Comparison of ENCODE assay signal across 8 cellular contexts in the genomic region with DNA sequence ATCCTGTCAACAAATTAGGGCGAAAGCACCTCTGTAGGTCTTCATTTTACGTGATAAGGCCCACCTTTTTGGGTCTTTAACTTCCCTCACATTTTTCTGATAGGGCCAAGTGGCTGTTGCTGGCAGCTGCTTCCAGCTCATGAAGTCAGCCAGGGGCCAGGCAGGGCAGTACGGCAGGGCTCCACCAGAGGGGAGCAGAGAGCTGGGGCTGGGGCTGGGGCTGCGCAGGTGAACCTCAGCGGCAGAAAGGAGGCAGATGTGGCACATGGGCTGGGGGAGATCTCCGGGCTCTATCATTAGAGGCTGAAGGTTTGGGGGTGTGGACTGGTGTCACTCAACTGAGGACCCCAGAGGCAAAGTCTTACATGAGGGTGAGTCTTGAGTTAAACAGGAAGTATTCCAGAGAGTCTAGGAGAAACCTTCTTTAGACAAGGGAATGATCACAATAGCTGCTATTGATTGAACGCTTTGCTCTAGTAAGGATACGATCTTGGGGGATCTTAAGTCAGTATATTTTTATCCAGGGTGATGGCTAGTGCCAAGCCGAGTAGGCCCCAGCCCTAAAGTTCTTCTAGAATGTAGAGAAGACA.
A peak's percentile ranks its signal among the peaks of the same experiment; 100 is the strongest.
DNase-seq lines count a peak whose midpoint lies in the region; ATAC-seq, FAIRE-seq and TF ChIP-seq lines count a peak whose summit lies in the region.

No MANE protein-coding gene starts in this region.

- no peak overlapping the region for H2BK12ac ChIP-seq in neuronal stem cell (ENCODE audit: low read length)

- H3K14ac ChIP-seq in neuronal stem cell (ENCODE audit: low read length) = no peak overlapping the region

- ATAC-seq in GM21529 (IDR thresholded peaks at IDR 0.05; ENCODE audit: unreplicated experiment) = peak; percentile 93
- ATAC-seq in activated naive CD8-positive, alpha-beta T cell treated with anti-CD3 and anti-CD28 coated beads, Interleukin-2, amount 50 U/mL, for 24 hours = peak; percentile 84

- no peak for DNase-seq in D721Med (ENCODE audit: insufficient read length, low spot score)
- peak; percentile 47 for DNase-seq in KG1 (lab: John Stamatoyannopoulos, UW)
- DNase-seq in T-helper 2 cell treated with Interferon-gamma antibody and Interleukin-4, amounts not matched to agents 5 μg/mL and 100 μg/mL, for 36 hours (ENCODE audit: low spot score) = peak; percentile 56
- peak; percentile 79 for DNase-seq in activated naive CD8-positive, alpha-beta T cell treated with anti-CD3 and anti-CD28 coated beads, Interleukin-2, amount 50 U/mL, for 24 hours
- peak; percentile 69 for DNase-seq in hepatocyte (ENCODE audit: low spot score)
- peak; percentile 72 to 79 for DNase-seq in stimulated activated CD4-positive, alpha-beta T cell treated with anti-CD3 and anti-CD28 coated beads, Interleukin-2, amount 100 ng/mL, for 48 hours
- DNase-seq in neuronal stem cell (ENCODE audit: low spot score) = no peak

- H3K9me2 ChIP-seq in hepatocyte (replicated peaks; ENCODE audit: insufficient read depth) = no peaks in the 10 kb centered on the region

- no peaks in the 10 kb centered on the region for H3K27me3 Mint-ChIP-seq in T-helper 2 cell treated with Interferon-gamma antibody and Interleukin-4, amounts not matched to agents 5 μg/mL and 100 μg/mL, for 36 hours (ENCODE audit: low read depth)
- H3K27me3 Mint-ChIP-seq in activated naive CD8-positive, alpha-beta T cell treated with anti-CD3 and anti-CD28 coated beads, Interleukin-2, amount 50 U/mL, for 24 hours = no peaks in the 10 kb centered on the region

- no peak overlapping the region for H4K91ac ChIP-seq in neuronal stem cell (ENCODE audit: low read depth, low read length, poor library complexity)

- no peak overlapping the region for H3K4me3 ChIP-seq in hepatocyte
- no peak overlapping the region for H3K4me3 ChIP-seq in neuronal stem cell (ENCODE audit: low read length in 2 of 2)

- H3K27ac ChIP-seq in hepatocyte = no peak overlapping the region
- H3K27ac ChIP-seq in neuronal stem cell (replicated peaks; ENCODE audit: low read length) = no peak overlapping the region

- H3K36me3 Mint-ChIP-seq in T-helper 2 cell treated with Interferon-gamma antibody and Interleukin-4, amounts not matched to agents 5 μg/mL and 100 μg/mL, for 36 hours (ENCODE audit: low read depth) = no peaks in the 10 kb centered on the region
- no peaks in the 10 kb centered on the region for H3K36me3 Mint-ChIP-seq in activated naive CD8-positive, alpha-beta T cell treated with anti-CD3 and anti-CD28 coated beads, Interleukin-2, amount 50 U/mL, for 24 hours (ENCODE audit: low read depth)

- no peaks in the 10 kb centered on the region for H3K36me3 ChIP-seq in hepatocyte (replicated peaks; ENCODE audit: insufficient read depth, low read depth)
- H3K36me3 ChIP-seq in neuronal stem cell (replicated peaks in 1 of 2; ENCODE audit: control insufficient read depth in 2 of 2, insufficient read depth in 2 of 2, low read length in 2 of 2) = no peaks in the 10 kb centered on the region

- FAIRE-seq in D721Med (lab: Jason Lieb, UNC) = no peak

- no peak overlapping the region for H2BK120ac ChIP-seq in neuronal stem cell (ENCODE audit: low read depth, low read length)

- 66% methylated on average over 9 of the region's 9 CpGs for WGBS in hepatocyte (ENCODE audit: low lambda C conversion rate, missing lambda C conversion rate)
- WGBS in neuronal stem cell (ENCODE audit: extremely low coverage in 2 of 2, insufficient read length in 2 of 2, insufficient replicate concordance in 1 of 2), 2 donors = no CpG with 5 or more reads among the region's 9 CpGs

- H3K4me3 Mint-ChIP-seq in T-helper 2 cell treated with Interferon-gamma antibody and Interleukin-4, amounts not matched to agents 5 μg/mL and 100 μg/mL, for 36 hours = no peak overlapping the region
- H3K4me3 Mint-ChIP-seq in activated naive CD8-positive, alpha-beta T cell treated with anti-CD3 and anti-CD28 coated beads, Interleukin-2, amount 50 U/mL, for 24 hours = no peak overlapping the region

- no peak overlapping the region for H3K27ac Mint-ChIP-seq in T-helper 2 cell treated with Interferon-gamma antibody and Interleukin-4, amounts not matched to agents 5 μg/mL and 100 μg/mL, for 36 hours
- H3K27ac Mint-ChIP-seq in activated naive CD8-positive, alpha-beta T cell treated with anti-CD3 and anti-CD28 coated beads, Interleukin-2, amount 50 U/mL, for 24 hours = no peak overlapping the region

- TF ChIP-seq CTCF in D721Med (IDR thresholded peaks at IDR 0.05; ENCODE audit: insufficient read depth, missing control alignments) = peak; percentile 67
- TF ChIP-seq CTCF in hepatocyte (IDR thresholded peaks at IDR 0.05; ENCODE audit: poor library complexity) = peak; percentile 62

- no peaks in the 10 kb centered on the region for H3K4me1 ChIP-seq in hepatocyte (ENCODE audit: insufficient read depth)
- H3K4me1 ChIP-seq in neuronal stem cell (ENCODE audit: control insufficient read depth in 2 of 2, insufficient read depth in 1 of 2, low read depth in 1 of 2, low read length in 2 of 2) = no peaks in the 10 kb centered on the region

- H3K23ac ChIP-seq in neuronal stem cell (ENCODE audit: low read depth, low read length, poor library complexity) = no peak overlapping the region

- H2BK15ac ChIP-seq in neuronal stem cell (ENCODE audit: low read length) = no peak overlapping the region

- H4K8ac ChIP-seq in neuronal stem cell (ENCODE audit: low read depth, low read length) = no peak overlapping the region

- H2AFZ ChIP-seq in hepatocyte = no peak overlapping the region
- no peak overlapping the region for H2AFZ ChIP-seq in neuronal stem cell (ENCODE audit: low read length)

- no peak overlapping the region for H2BK5ac ChIP-seq in neuronal stem cell (ENCODE audit: low read length)

- no peaks in the 10 kb centered on the region for H4K20me1 ChIP-seq in hepatocyte (ENCODE audit: insufficient read depth, poor library complexity, severe bottlenecking)

- no peak overlapping the region for H3K4me2 ChIP-seq in hepatocyte
- H3K4me2 ChIP-seq in neuronal stem cell (ENCODE audit: insufficient read depth, low read length, poor library complexity, severe bottlenecking) = no peak overlapping the region

- no peak overlapping the region for H3K9ac ChIP-seq in neuronal stem cell (ENCODE audit: low read depth, low read length, poor library complexity)

- H3K79me2 ChIP-seq in hepatocyte = no peaks in the 10 kb centered on the region

- H3K79me1 ChIP-seq in neuronal stem cell (ENCODE audit: low read depth, low read length) = no peaks in the 10 kb centered on the region

- H3K27me3 ChIP-seq in hepatocyte (no peaks in the 10 kb centered on the region), neuronal stem cell (ENCODE audit: control insufficient read depth in 3 of 3, insufficient read depth in 3 of 3, low read depth in 1 of 3, low read length in 3 of 3) (no peaks in the 10 kb centered on the region)

- no peaks in the 10 kb centered on the region for H3K4me1 Mint-ChIP-seq in T-helper 2 cell treated with Interferon-gamma antibody and Interleukin-4, amounts not matched to agents 5 μg/mL and 100 μg/mL, for 36 hours (ENCODE audit: low read depth)
- H3K4me1 Mint-ChIP-seq in activated naive CD8-positive, alpha-beta T cell treated with anti-CD3 and anti-CD28 coated beads, Interleukin-2, amount 50 U/mL, for 24 hours = no peaks in the 10 kb centered on the region

- H2AK5ac ChIP-seq in neuronal stem cell (ENCODE audit: low read depth, low read length) = no peak overlapping the region

- H3K9me3 Mint-ChIP-seq in T-helper 2 cell treated with Interferon-gamma antibody and Interleukin-4, amounts not matched to agents 5 μg/mL and 100 μg/mL, for 36 hours = no peaks in the 10 kb centered on the region
- H3K9me3 Mint-ChIP-seq in activated naive CD8-positive, alpha-beta T cell treated with anti-CD3 and anti-CD28 coated beads, Interleukin-2, amount 50 U/mL, for 24 hours = no peaks in the 10 kb centered on the region

- H3K9me3 ChIP-seq in hepatocyte (ENCODE audit: low read depth) (no peaks in the 10 kb centered on the region), neuronal stem cell (replicated peaks in 1 of 2; ENCODE audit: control insufficient read depth in 2 of 2, insufficient read depth in 1 of 2, low read depth in 1 of 2, low read length in 2 of 2) (no peaks in the 10 kb centered on the region)

- no peak overlapping the region for H3K4ac ChIP-seq in neuronal stem cell (ENCODE audit: low read length)

- no peak overlapping the region for H3K18ac ChIP-seq in neuronal stem cell (ENCODE audit: low read length)

Comparison
In these comparisons a context has a peak if more than half of its experiments do, and no peak if none do; other contexts are left out.
1. DNase-seq: peak in KG1 (single experiment), T-helper 2 cell treated with Interferon-gamma antibody and Interleukin-4, amounts not matched to agents 5 μg/mL and 100 μg/mL, for 36 hours (single experiment), activated naive CD8-positive, alpha-beta T cell treated with anti-CD3 and anti-CD28 coated beads, Interleukin-2, amount 50 U/mL, for 24 hours (single experiment), hepatocyte (single experiment) and stimulated activated CD4-positive, alpha-beta T cell treated with anti-CD3 and anti-CD28 coated beads, Interleukin-2, amount 100 ng/mL, for 48 hours (2 of 2); none in D721Med (single experiment) and neuronal stem cell (single experiment).